17 cellular contexts compared by ENCODE assay signal in the genomic region with DNA sequence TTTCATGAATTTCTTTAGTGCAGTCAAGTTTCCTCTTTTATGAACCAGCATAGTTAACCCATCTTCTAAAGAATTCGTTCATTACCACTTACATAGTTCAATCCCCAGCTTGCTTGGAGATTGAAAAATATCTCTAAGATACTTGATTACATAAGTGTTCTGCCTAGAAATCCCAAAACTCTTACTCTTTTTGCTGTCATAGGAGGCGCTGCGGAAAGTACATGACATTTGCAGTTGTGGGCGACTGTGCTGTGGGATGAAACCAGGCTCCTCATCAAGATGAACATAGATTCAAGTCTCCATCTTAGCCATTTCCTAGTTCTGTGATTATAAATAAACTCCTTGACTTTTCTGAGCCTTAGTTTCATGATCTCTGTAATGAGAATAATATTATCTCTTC.
"Had no signal": no experiment of that assay in that cellular context is flagged by ENCODE, and none has a peak within 500 bp of the region (broad histone marks: within the 10 kb centered on the region; RNA-seq: fewer than 3 reads in every experiment).

No MANE protein-coding gene starts in this region.

- H3K9me3 ChIP-seq: SK-N-SH had no signal

- H3K27ac ChIP-seq: RWPE1 had no signal

- H3K4me2 ChIP-seq: SK-N-SH had no signal

- H3K9ac ChIP-seq: SK-N-SH had no signal

- DNase-seq: KBM-7, NCI-H1092 treated with DMSO at 0.1 percent for 48 hours, NCI-H1436, NCI-H187, NCI-H2029, NCI-H2081 treated with DMSO at 0.1 percent for 48 hours, NCI-H2171, NCI-H226, NCI-H446, NCI-H510A, NCI-H524 treated with DMSO at 0.1 percent for 48 hours, NCI-H69, NCI-H774, SHP77, SK-N-SH had no signal

- H3K9me2 ChIP-seq: SK-N-SH had no signal

- ATAC-seq: Panc1 had no signal
